3 cellular contexts compared by ENCODE assay signal in genomic region chrX:27039332-27039731, GRCh38.
TF ChIP-seq lines count a peak whose summit lies in the region.

No MANE protein-coding gene starts in this region.

TF ChIP-seq in A549, 52 proteins besides CTCF, POLR2A, EP300 and RAD21:
- TF ChIP-seq MAFK (IDR thresholded peaks at IDR 0.05; ENCODE audit: partially characterized antibody) (peak; percentile 32), KDM5A (IDR thresholded peaks at IDR 0.05) (no peak)

TF ChIP-seq in IMR-90, 13 proteins besides CTCF, POLR2A, EP300 and RAD21 (continued from another document):
- peak; percentile 48; the same call in 1 of the 2 replicates for TF ChIP-seq MAFK (IDR thresholded peaks at IDR 0.05; ENCODE audit: low read depth, low read length)
- no peak for TF ChIP-seq SMC3 (IDR thresholded peaks at IDR 0.05; ENCODE audit: low read depth, low read length)

TF ChIP-seq in K562, 482 proteins besides CTCF, POLR2A, EP300 and RAD21:
- TF ChIP-seq ARID1B (IDR thresholded peaks at IDR 0.05): no peak
- no peak for TF ChIP-seq NFRKB (IDR thresholded peaks at IDR 0.05; ENCODE audit: low read depth)
- TF ChIP-seq ZNF316 (IDR thresholded peaks at IDR 0.05): peak; percentile 17; the same call in 1 of the 2 replicates
